21 cellular contexts compared by ENCODE assay signal in genomic region chr3:184449161-184449515, GRCh38.
DNase-seq lines count a peak whose midpoint lies in the region; ATAC-seq, FAIRE-seq and TF ChIP-seq lines count a peak whose summit lies in the region.
"Had no signal": no experiment of that assay in that cellular context is flagged by ENCODE, and none has a peak within 500 bp of the region (broad histone marks: within the 10 kb centered on the region; RNA-seq: fewer than 3 reads in every experiment).

No MANE protein-coding gene starts in this region.

- no peak overlapping the region for H3K9ac ChIP-seq in PC-3 (ENCODE audit: low read length)
- H3K9ac ChIP-seq in astrocyte (ENCODE audit: low read length), result no peak overlapping the region
- H3K9ac ChIP-seq in mesenchymal stem cell (ENCODE audit: low read length), result no peak overlapping the region

- H3K4me3 Mint-ChIP-seq in astrocyte (ENCODE audit: unreplicated experiment), result no peak overlapping the region
- H3K4me3 Mint-ChIP-seq: CD14-positive monocyte had no signal

- H2AFZ ChIP-seq in PC-3 (ENCODE audit: low read length) (no peak overlapping the region), astrocyte (ENCODE audit: low read depth, low read length) (no peak overlapping the region), mesenchymal stem cell (ENCODE audit: low read depth, low read length) (no peak overlapping the region)

- H2AK5ac ChIP-seq in mesenchymal stem cell (ENCODE audit: low read length, severe bottlenecking), result no peak overlapping the region

- H3K27ac ChIP-seq in PC-3 (ENCODE audit: low read length), result no peak overlapping the region
- H3K27ac ChIP-seq in astrocyte (ENCODE audit: low read depth, low read length), result peak overlapping the region; percentile 42
- peak overlapping the region; percentile 55 to 62 for H3K27ac ChIP-seq in esophagus (ENCODE audit: low read depth in 2 of 2, low read length in 1 of 2)
- peak overlapping the region; percentile 25 to 54 (median 42) for H3K27ac ChIP-seq in stomach
- H3K27ac ChIP-seq in mesenchymal stem cell (ENCODE audit: low read length, poor library complexity, severe bottlenecking), result no peak overlapping the region
- H3K27ac ChIP-seq: HL-60, SJCRH30 had no signal

- no peak for TF ChIP-seq EP300 in stomach (IDR thresholded peaks at IDR 0.05)

- ATAC-seq in PC-3 (peak; percentile 59), HG03378 (IDR thresholded peaks at IDR 0.05; ENCODE audit: unreplicated experiment) (no peak)

- H4K20me1 ChIP-seq in PC-3 (ENCODE audit: low read length), result no peaks in the 10 kb centered on the region
- no peaks in the 10 kb centered on the region for H4K20me1 ChIP-seq in astrocyte (ENCODE audit: insufficient read depth, low read length)

- H3K4me1 Mint-ChIP-seq in astrocyte (ENCODE audit: low read depth, unreplicated experiment), result peaks cover 6% of the 10 kb centered on the region
- H3K4me1 Mint-ChIP-seq: CD14-positive monocyte had no signal

- no peak overlapping the region for H2BK15ac ChIP-seq in mesenchymal stem cell (ENCODE audit: low read depth, poor library complexity, severe bottlenecking)

- TF ChIP-seq POLR2A in stomach (IDR thresholded peaks at IDR 0.05), result no peak

- no peaks in the 10 kb centered on the region for H3K36me3 Mint-ChIP-seq in astrocyte (ENCODE audit: low read depth, unreplicated experiment)
- H3K36me3 Mint-ChIP-seq: CD14-positive monocyte had no signal

- no peak overlapping the region for H4K91ac ChIP-seq in mesenchymal stem cell (ENCODE audit: low read length)

- H3K4ac ChIP-seq in mesenchymal stem cell (ENCODE audit: low read depth in 1 of 2, low read length in 2 of 2), result no peak overlapping the region

- DNase-seq in PC-3, result no peak
- DNase-seq in astrocyte (ENCODE audit: low read depth), result no peak
- DNase-seq in stomach, result no peak
- DNase-seq in head of caudate nucleus, result no peak
- no peak for DNase-seq in activated T-cell treated with anti-CD3 and anti-CD28 coated beads for 4 hours
- DNase-seq in mesenchymal stem cell, result no peak
- DNase-seq: AML-193; DMS79; Karpas-422; MG63; NCI-H1092; NCI-H146; NCI-H2081 treated with DMSO at 0.1 percent for 48 hours; NK-92 treated with Interleukin-12 subunit alpha and Interleukin-12 subunit beta, amount 100 ng/mL, for 24 hours; SJCRH30 had no signal

- no peak overlapping the region for H3K4me3 ChIP-seq in PC-3 (ENCODE audit: low read length)
- H3K4me3 ChIP-seq in astrocyte (ENCODE audit: insufficient read depth, low read depth, low read length), result no peak overlapping the region
- no peak overlapping the region for H3K4me3 ChIP-seq in esophagus (ENCODE audit: low read depth in 1 of 2, low read length in 2 of 2)
- no peak overlapping the region for H3K4me3 ChIP-seq in stomach
- no peak overlapping the region for H3K4me3 ChIP-seq in mesenchymal stem cell (ENCODE audit: insufficient read depth in 1 of 2, low read depth in 1 of 2, low read length in 2 of 2)
- H3K4me3 ChIP-seq: MG63, SJCRH30 had no signal

- H2BK12ac ChIP-seq in mesenchymal stem cell (ENCODE audit: low read length in 2 of 2), result no peak overlapping the region

- H3K27ac Mint-ChIP-seq in astrocyte (ENCODE audit: unreplicated experiment), result no peak overlapping the region
- H3K27ac Mint-ChIP-seq: CD14-positive monocyte had no signal

- no peak for FAIRE-seq in astrocyte (lab: Jason Lieb, UNC)
- FAIRE-seq: GM12892, GM18507 had no signal

- intact Hi-C loops in PC-3 (cut with micrococcal nuclease) (no loop called here), stomach (cut with DNase I; ENCODE audit: low total_unique reads) (no loop called here), head of caudate nucleus (cut with DNase I) (no loop called here)

- H3K27me3 ChIP-seq in PC-3 (ENCODE audit: low read length), result no peaks in the 10 kb centered on the region
- H3K27me3 ChIP-seq in astrocyte (ENCODE audit: insufficient read depth, low read length), result no peaks in the 10 kb centered on the region
- H3K27me3 ChIP-seq in esophagus (ENCODE audit: control insufficient read depth in 1 of 2, insufficient read depth in 2 of 2, low read length in 2 of 2), result no peaks in the 10 kb centered on the region
- no peaks in the 10 kb centered on the region for H3K27me3 ChIP-seq in stomach
- peaks cover 0 to 8% of the 10 kb centered on the region in 2 experiments for H3K27me3 ChIP-seq in mesenchymal stem cell (ENCODE audit: control insufficient read depth in 1 of 2, insufficient read depth in 1 of 2, low read length in 2 of 2)
- H3K27me3 ChIP-seq: MG63, SJCRH30 had no signal

- H3K9me2 ChIP-seq in PC-3 (replicated peaks; ENCODE audit: low read length), result no peaks in the 10 kb centered on the region

- BruUV-seq in PC-3 (replicated peaks; lab: Mats Ljungman, UMichigan), result no TSS peak

- no peak overlapping the region for H2BK120ac ChIP-seq in mesenchymal stem cell (ENCODE audit: low read depth, low read length)

- H4K8ac ChIP-seq in mesenchymal stem cell (ENCODE audit: low read length), result no peak overlapping the region

- peaks cover 6% of the 10 kb centered on the region for H3K27me3 Mint-ChIP-seq in astrocyte (ENCODE audit: low read depth, unreplicated experiment)

- H3K79me2 ChIP-seq in PC-3 (ENCODE audit: low read length) (no peaks in the 10 kb centered on the region), astrocyte (ENCODE audit: insufficient read depth, low read length) (no peaks in the 10 kb centered on the region)

- POLR2A ChIA-PET in PC-3 (lab: Charles Lee; ENCODE audit: unreplicated experiment), result no interaction called here

- 0 out of 2 replicates have a peak overlapping the region, but pooled peaks have one; percentile 3 for H3K4me2 ChIP-seq in PC-3 (ENCODE audit: low read length)
- H3K4me2 ChIP-seq in astrocyte (ENCODE audit: low read length), result peak overlapping the region; percentile 63
- no peak overlapping the region for H3K4me2 ChIP-seq in mesenchymal stem cell (ENCODE audit: low read length, poor library complexity, severe bottlenecking)

- H3K18ac ChIP-seq in mesenchymal stem cell (ENCODE audit: low read depth in 1 of 2, low read length in 2 of 2), result no peak overlapping the region

- H3K36me3 ChIP-seq in PC-3 (ENCODE audit: low read depth, low read length) (no peaks in the 10 kb centered on the region), astrocyte (ENCODE audit: insufficient read depth, low read length) (no peaks in the 10 kb centered on the region), esophagus (ENCODE audit: control insufficient read depth in 2 of 2, insufficient read depth in 2 of 2, low read length in 1 of 2) (no peaks in the 10 kb centered on the region), stomach (no peaks in the 10 kb centered on the region), mesenchymal stem cell (ENCODE audit: control insufficient read depth in 1 of 2, insufficient read depth in 2 of 2, low read depth in 1 of 2, low read length in 2 of 2) (no peaks in the 10 kb centered on the region)
- H3K36me3 ChIP-seq: MG63, SJCRH30 had no signal

- H3K9me3 ChIP-seq in PC-3 (ENCODE audit: low read length) (no peaks in the 10 kb centered on the region), astrocyte (ENCODE audit: insufficient read depth, low read depth, low read length) (no peaks in the 10 kb centered on the region), esophagus (ENCODE audit: control insufficient read depth in 2 of 2, insufficient read depth in 1 of 2, low read depth in 1 of 2, low read length in 1 of 2) (no peaks in the 10 kb centered on the region), stomach (no peaks in the 10 kb centered on the region), mesenchymal stem cell (ENCODE audit: control insufficient read depth, low read length) (no peaks in the 10 kb centered on the region)
- H3K9me3 ChIP-seq: MG63, SJCRH30 had no signal

- no peaks in the 10 kb centered on the region for H3K9me3 Mint-ChIP-seq in astrocyte (ENCODE audit: unreplicated experiment)
- H3K9me3 Mint-ChIP-seq: CD14-positive monocyte had no signal

- no peak overlapping the region for H2BK5ac ChIP-seq in mesenchymal stem cell (ENCODE audit: low read depth, low read length, poor library complexity, severe bottlenecking)

- CTCF ChIA-PET in PC-3 (lab: Charles Lee), result interaction anchor here (0.7 kb wide), 1 partner anchor 298 kb away, joined by 4 read pairs; no protein-coding TSS in a partner anchor

- no peak overlapping the region for H3K14ac ChIP-seq in mesenchymal stem cell (ENCODE audit: low read length in 2 of 2)

- no peak for TF ChIP-seq CTCF in PC-3 (conservative IDR thresholded peaks at IDR 0.05; ENCODE audit: low read depth, low read length)
- no peak for TF ChIP-seq CTCF in astrocyte (IDR thresholded peaks at IDR 0.05; ENCODE audit: insufficient read depth, low read depth, low read length)
- no peak for TF ChIP-seq CTCF in stomach (IDR thresholded peaks at IDR 0.05)

- no peaks in the 10 kb centered on the region for H3K79me1 ChIP-seq in mesenchymal stem cell (replicated peaks; ENCODE audit: low read length, poor library complexity, severe bottlenecking)

- 66 to 72% methylated on average over 5 of the region's 5 CpGs for WGBS in esophagus, 2 donors
- WGBS in stomach, 5 donors, result 61 to 70% (median 65%) methylated on average over 5 of the region's 5 CpGs
- WGBS in mesenchymal stem cell, result 86% methylated on average over 5 of the region's 5 CpGs

- no peak overlapping the region for H3K23ac ChIP-seq in mesenchymal stem cell (ENCODE audit: low read length in 2 of 2)

- peaks cover 13% of the 10 kb centered on the region for H3K4me1 ChIP-seq in PC-3 (ENCODE audit: insufficient read depth, low read length)
- peaks cover 9% of the 10 kb centered on the region for H3K4me1 ChIP-seq in astrocyte (ENCODE audit: insufficient read depth, low read length)
- H3K4me1 ChIP-seq in esophagus (ENCODE audit: control insufficient read depth in 2 of 2, insufficient read depth in 2 of 2, low read length in 1 of 2), result peaks cover 6 to 13% of the 10 kb centered on the region in 2 donors
- H3K4me1 ChIP-seq in stomach, result peaks cover 0 to 16% (median 3%) of the 10 kb centered on the region in 4 donors
- H3K4me1 ChIP-seq in mesenchymal stem cell (ENCODE audit: control insufficient read depth, insufficient read depth, low read depth, low read length), result peaks cover 6% of the 10 kb centered on the region

- no peaks in the 10 kb centered on the region for H3F3A ChIP-seq in PC-3 (ENCODE audit: low read length, unreplicated experiment)

Comparison
In these comparisons a context has a peak if more than half of its experiments do, and no peak if none do; other contexts are left out.
1. H3K27ac ChIP-seq: peak in astrocyte (single experiment), esophagus (2 of 2) and stomach (5 of 5); none in PC-3 (single experiment) and mesenchymal stem cell (single experiment).